Comparison of ENCODE assay signal across 1 cellular context in the genomic region with DNA sequence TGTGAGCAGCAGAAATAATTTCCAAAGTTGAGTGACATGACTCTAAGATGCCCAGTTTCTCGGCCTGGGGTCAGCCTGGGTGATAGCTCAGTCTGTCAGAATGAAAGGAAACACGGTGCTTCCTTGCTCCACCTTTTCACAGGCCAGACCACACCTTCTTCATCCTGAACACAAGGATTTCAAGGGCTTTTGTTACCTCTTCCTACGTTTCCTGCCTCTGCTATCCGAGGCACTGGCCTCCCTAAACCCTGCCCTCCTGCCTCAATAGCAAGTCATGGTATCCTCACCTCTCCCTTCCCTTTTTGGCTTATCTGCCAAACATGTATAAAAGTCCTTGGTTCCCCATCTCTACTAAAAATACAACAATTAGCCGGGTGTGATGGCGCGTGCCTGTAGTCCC.
TF ChIP-seq lines count a peak whose summit lies in the region.

No MANE protein-coding gene starts in this region.

TF ChIP-seq in H1, 55 proteins besides CTCF, POLR2A, EP300 and RAD21:
- no peak for TF ChIP-seq SRF (IDR thresholded peaks at IDR 0.05; ENCODE audit: low read depth, low read length)
- TF ChIP-seq POU5F1 (IDR thresholded peaks at IDR 0.05; ENCODE audit: low read depth, low read length), result no peak
- TF ChIP-seq SP4 (IDR thresholded peaks at IDR 0.05; ENCODE audit: low read length), result no peak
- no peak for TF ChIP-seq CTBP2 (IDR thresholded peaks at IDR 0.05; ENCODE audit: borderline replicate concordance, insufficient read depth, insufficient read length, low read length)
- no peak for TF ChIP-seq POLR2AphosphoS5 (IDR thresholded peaks at IDR 0.05; ENCODE audit: low read depth, low read length)
- TF ChIP-seq TCF12 (IDR thresholded peaks at IDR 0.05; ENCODE audit: low read depth, low read length), result no peak
- no peak for TF ChIP-seq SIN3A (conservative IDR thresholded peaks at IDR 0.05 in 1 of 2, IDR thresholded peaks at IDR 0.05 in 1 of 2; ENCODE audit: low read depth in 1 of 2, low read length in 2 of 2)
- no peak for TF ChIP-seq BACH1 (IDR thresholded peaks at IDR 0.05; ENCODE audit: low read length)
- no peak for TF ChIP-seq TBP (IDR thresholded peaks at IDR 0.05; ENCODE audit: low read depth, low read length)
- no peak for TF ChIP-seq JUND (IDR thresholded peaks at IDR 0.05; ENCODE audit: low read length)
- no peak for TF ChIP-seq MAFK (IDR thresholded peaks at IDR 0.05; ENCODE audit: low read depth, low read length)
- TF ChIP-seq ASH2L (IDR thresholded peaks at IDR 0.05; ENCODE audit: low read length), result no peak
- no peak for TF ChIP-seq KDM5A (IDR thresholded peaks at IDR 0.05; ENCODE audit: low read length)
- TF ChIP-seq SIX5 (IDR thresholded peaks at IDR 0.05; ENCODE audit: low read depth, low read length), result no peak
- no peak for TF ChIP-seq CBX8 (IDR thresholded peaks at IDR 0.05; ENCODE audit: borderline replicate concordance, low read depth, low read length)
- TF ChIP-seq SP1 (IDR thresholded peaks at IDR 0.05; ENCODE audit: low read depth, low read length), result no peak
TF ChIP-seq in H1: peak in this region for 0.
